Comparison of ENCODE assay signal across 1 cellular context in genomic region chr2:234978466-234979203, GRCh38.
TF ChIP-seq lines count a peak whose summit lies in the region.

No MANE protein-coding gene starts in this region.

TF ChIP-seq in HepG2, 621 proteins besides CTCF, POLR2A, EP300 and RAD21 (continued from another document and continues in another):
- TF ChIP-seq HNRNPL (IDR thresholded peaks at IDR 0.05; ENCODE audit: low read depth, low read length), result 0 out of 2 replicates have a peak, but pooled peaks have one; percentile 30
- TF ChIP-seq ZNF253 (CRISPR knock-in tag; IDR thresholded peaks at IDR 0.05; ENCODE audit: borderline replicate concordance), result no peak
- TF ChIP-seq, protein P1, sequence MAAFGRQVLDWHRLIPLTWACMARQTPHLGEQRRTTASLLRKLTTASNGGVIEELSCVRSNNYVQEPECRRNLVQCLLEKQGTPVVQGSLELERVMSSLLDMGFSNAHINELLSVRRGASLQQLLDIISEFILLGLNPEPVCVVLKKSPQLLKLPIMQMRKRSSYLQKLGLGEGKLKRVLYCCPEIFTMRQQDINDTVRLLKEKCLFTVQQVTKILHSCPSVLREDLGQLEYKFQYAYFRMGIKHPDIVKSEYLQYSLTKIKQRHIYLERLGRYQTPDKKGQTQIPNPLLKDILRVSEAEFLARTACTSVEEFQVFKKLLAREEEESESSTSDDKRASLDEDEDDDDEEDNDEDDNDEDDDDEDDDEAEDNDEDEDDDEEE (CRISPR knock-in tag; IDR thresholded peaks at IDR 0.05), result no peak
- no peak for TF ChIP-seq GLI4 (CRISPR knock-in tag; IDR thresholded peaks at IDR 0.05; ENCODE audit: borderline replicate concordance)
- TF ChIP-seq, protein P2, sequence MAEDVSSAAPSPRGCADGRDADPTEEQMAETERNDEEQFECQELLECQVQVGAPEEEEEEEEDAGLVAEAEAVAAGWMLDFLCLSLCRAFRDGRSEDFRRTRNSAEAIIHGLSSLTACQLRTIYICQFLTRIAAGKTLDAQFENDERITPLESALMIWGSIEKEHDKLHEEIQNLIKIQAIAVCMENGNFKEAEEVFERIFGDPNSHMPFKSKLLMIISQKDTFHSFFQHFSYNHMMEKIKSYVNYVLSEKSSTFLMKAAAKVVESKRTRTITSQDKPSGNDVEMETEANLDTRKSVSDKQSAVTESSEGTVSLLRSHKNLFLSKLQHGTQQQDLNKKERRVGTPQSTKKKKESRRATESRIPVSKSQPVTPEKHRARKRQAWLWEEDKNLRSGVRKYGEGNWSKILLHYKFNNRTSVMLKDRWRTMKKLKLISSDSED (CRISPR knock-in tag; IDR thresholded peaks at IDR 0.05), result no peak
- TF ChIP-seq SMAD3 (CRISPR knock-in tag; IDR thresholded peaks at IDR 0.05), result no peak
- TF ChIP-seq ZNF362 (CRISPR knock-in tag; IDR thresholded peaks at IDR 0.05; ENCODE audit: borderline replicate concordance), result no peak
- TF ChIP-seq ZNF280D (CRISPR knock-in tag; IDR thresholded peaks at IDR 0.05), result no peak
- TF ChIP-seq NFKB2 (CRISPR knock-in tag; IDR thresholded peaks at IDR 0.05; ENCODE audit: borderline replicate concordance), result no peak
- no peak for TF ChIP-seq BHLHE40 (IDR thresholded peaks at IDR 0.05; ENCODE audit: low read length)
- no peak for TF ChIP-seq ZNF276 (CRISPR knock-in tag; IDR thresholded peaks at IDR 0.05; ENCODE audit: low read depth)
- no peak for TF ChIP-seq KDM6A (CRISPR knock-in tag; IDR thresholded peaks at IDR 0.05; ENCODE audit: low read depth)
- TF ChIP-seq SALL1 (CRISPR knock-in tag; IDR thresholded peaks at IDR 0.05), result peak; percentile 56; the same call in 1 of the 2 replicates
- TF ChIP-seq SMYD3 (CRISPR knock-in tag; IDR thresholded peaks at IDR 0.05), result no peak
- TF ChIP-seq AFF4 (CRISPR knock-in tag; IDR thresholded peaks at IDR 0.05), result no peak
- TF ChIP-seq SSRP1 (CRISPR knock-in tag; IDR thresholded peaks at IDR 0.05), result peak; percentile 85
- no peak for TF ChIP-seq ZNF430 (CRISPR knock-in tag; IDR thresholded peaks at IDR 0.05)
- no peak for TF ChIP-seq IKZF4 (CRISPR knock-in tag; IDR thresholded peaks at IDR 0.05; ENCODE audit: borderline replicate concordance, low read depth, not compliant biosample characterization)
- no peak for TF ChIP-seq FOXK2 (IDR thresholded peaks at IDR 0.05)
- TF ChIP-seq SMARCC2 (IDR thresholded peaks at IDR 0.05), result no peak
- no peak for TF ChIP-seq ZNF296 (CRISPR knock-in tag; conservative IDR thresholded peaks at IDR 0.05)
- no peak for TF ChIP-seq ZNF792 (CRISPR knock-in tag; IDR thresholded peaks at IDR 0.05)
- TF ChIP-seq, protein P3, sequence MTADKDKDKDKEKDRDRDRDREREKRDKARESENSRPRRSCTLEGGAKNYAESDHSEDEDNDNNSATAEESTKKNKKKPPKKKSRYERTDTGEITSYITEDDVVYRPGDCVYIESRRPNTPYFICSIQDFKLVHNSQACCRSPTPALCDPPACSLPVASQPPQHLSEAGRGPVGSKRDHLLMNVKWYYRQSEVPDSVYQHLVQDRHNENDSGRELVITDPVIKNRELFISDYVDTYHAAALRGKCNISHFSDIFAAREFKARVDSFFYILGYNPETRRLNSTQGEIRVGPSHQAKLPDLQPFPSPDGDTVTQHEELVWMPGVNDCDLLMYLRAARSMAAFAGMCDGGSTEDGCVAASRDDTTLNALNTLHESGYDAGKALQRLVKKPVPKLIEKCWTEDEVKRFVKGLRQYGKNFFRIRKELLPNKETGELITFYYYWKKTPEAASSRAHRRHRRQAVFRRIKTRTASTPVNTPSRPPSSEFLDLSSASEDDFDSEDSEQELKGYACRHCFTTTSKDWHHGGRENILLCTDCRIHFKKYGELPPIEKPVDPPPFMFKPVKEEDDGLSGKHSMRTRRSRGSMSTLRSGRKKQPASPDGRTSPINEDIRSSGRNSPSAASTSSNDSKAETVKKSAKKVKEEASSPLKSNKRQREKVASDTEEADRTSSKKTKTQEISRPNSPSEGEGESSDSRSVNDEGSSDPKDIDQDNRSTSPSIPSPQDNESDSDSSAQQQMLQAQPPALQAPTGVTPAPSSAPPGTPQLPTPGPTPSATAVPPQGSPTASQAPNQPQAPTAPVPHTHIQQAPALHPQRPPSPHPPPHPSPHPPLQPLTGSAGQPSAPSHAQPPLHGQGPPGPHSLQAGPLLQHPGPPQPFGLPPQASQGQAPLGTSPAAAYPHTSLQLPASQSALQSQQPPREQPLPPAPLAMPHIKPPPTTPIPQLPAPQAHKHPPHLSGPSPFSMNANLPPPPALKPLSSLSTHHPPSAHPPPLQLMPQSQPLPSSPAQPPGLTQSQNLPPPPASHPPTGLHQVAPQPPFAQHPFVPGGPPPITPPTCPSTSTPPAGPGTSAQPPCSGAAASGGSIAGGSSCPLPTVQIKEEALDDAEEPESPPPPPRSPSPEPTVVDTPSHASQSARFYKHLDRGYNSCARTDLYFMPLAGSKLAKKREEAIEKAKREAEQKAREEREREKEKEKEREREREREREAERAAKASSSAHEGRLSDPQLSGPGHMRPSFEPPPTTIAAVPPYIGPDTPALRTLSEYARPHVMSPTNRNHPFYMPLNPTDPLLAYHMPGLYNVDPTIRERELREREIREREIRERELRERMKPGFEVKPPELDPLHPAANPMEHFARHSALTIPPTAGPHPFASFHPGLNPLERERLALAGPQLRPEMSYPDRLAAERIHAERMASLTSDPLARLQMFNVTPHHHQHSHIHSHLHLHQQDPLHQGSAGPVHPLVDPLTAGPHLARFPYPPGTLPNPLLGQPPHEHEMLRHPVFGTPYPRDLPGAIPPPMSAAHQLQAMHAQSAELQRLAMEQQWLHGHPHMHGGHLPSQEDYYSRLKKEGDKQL (CRISPR knock-in tag; IDR thresholded peaks at IDR 0.05; ENCODE audit: low read depth), result no peak
- peak; percentile 54; the same call in 1 of the 2 replicates for TF ChIP-seq KLF9 (CRISPR knock-in tag; IDR thresholded peaks at IDR 0.05; ENCODE audit: low read depth)
- peak; percentile 32; the same call in 1 of the 2 replicates for TF ChIP-seq RBFOX2 (IDR thresholded peaks at IDR 0.05; ENCODE audit: low read depth, low read length)
- TF ChIP-seq MED8 (CRISPR knock-in tag; IDR thresholded peaks at IDR 0.05; ENCODE audit: insufficient replicate concordance), result peak; percentile 80
- no peak for TF ChIP-seq TAF1 (CRISPR knock-in tag; IDR thresholded peaks at IDR 0.05)
- TF ChIP-seq BRCA1 (CRISPR knock-in tag; IDR thresholded peaks at IDR 0.05), result no peak
- TF ChIP-seq RORA (CRISPR knock-in tag; IDR thresholded peaks at IDR 0.05), result no peak
- TF ChIP-seq, protein P4, sequence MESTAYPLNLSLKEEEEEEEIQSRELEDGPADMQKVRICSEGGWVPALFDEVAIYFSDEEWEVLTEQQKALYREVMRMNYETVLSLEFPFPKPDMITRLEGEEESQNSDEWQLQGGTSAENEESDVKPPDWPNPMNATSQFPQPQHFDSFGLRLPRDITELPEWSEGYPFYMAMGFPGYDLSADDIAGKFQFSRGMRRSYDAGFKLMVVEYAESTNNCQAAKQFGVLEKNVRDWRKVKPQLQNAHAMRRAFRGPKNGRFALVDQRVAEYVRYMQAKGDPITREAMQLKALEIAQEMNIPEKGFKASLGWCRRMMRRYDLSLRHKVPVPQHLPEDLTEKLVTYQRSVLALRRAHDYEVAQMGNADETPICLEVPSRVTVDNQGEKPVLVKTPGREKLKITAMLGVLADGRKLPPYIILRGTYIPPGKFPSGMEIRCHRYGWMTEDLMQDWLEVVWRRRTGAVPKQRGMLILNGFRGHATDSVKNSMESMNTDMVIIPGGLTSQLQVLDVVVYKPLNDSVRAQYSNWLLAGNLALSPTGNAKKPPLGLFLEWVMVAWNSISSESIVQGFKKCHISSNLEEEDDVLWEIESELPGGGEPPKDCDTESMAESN (CRISPR knock-in tag; conservative IDR thresholded peaks at IDR 0.05), result no peak
- no peak for TF ChIP-seq ZNF446 (CRISPR knock-in tag; IDR thresholded peaks at IDR 0.05)
- no peak for TF ChIP-seq ZNF557 (CRISPR knock-in tag; IDR thresholded peaks at IDR 0.05)
- no peak for TF ChIP-seq RNF2 (conservative IDR thresholded peaks at IDR 0.05; ENCODE audit: low read depth)
- no peak for TF ChIP-seq KAT7 (CRISPR knock-in tag; IDR thresholded peaks at IDR 0.05; ENCODE audit: borderline replicate concordance)
- no peak for TF ChIP-seq BCL6 (CRISPR knock-in tag; IDR thresholded peaks at IDR 0.05)
- no peak for TF ChIP-seq ZNF143 (CRISPR knock-in tag; IDR thresholded peaks at IDR 0.05)
- TF ChIP-seq RBM39 (IDR thresholded peaks at IDR 0.05; ENCODE audit: low read depth, low read length, poor library complexity, severe bottlenecking), result no peak
- TF ChIP-seq, protein P5, sequence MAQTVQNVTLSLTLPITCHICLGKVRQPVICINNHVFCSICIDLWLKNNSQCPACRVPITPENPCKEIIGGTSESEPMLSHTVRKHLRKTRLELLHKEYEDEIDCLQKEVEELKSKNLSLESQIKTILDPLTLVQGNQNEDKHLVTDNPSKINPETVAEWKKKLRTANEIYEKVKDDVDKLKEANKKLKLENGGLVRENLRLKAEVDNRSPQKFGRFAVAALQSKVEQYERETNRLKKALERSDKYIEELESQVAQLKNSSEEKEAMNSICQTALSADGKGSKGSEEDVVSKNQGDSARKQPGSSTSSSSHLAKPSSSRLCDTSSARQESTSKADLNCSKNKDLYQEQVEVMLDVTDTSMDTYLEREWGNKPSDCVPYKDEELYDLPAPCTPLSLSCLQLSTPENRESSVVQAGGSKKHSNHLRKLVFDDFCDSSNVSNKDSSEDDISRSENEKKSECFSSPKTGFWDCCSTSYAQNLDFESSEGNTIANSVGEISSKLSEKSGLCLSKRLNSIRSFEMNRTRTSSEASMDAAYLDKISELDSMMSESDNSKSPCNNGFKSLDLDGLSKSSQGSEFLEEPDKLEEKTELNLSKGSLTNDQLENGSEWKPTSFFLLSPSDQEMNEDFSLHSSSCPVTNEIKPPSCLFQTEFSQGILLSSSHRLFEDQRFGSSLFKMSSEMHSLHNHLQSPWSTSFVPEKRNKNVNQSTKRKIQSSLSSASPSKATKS (CRISPR knock-in tag; IDR thresholded peaks at IDR 0.05), result no peak
- no peak for TF ChIP-seq NFE2L1 (CRISPR knock-in tag; IDR thresholded peaks at IDR 0.05; ENCODE audit: borderline replicate concordance)
- TF ChIP-seq PTBP1 (IDR thresholded peaks at IDR 0.05; ENCODE audit: low read depth, low read length, poor library complexity, severe bottlenecking), result no peak
- TF ChIP-seq TMF1 (CRISPR knock-in tag; IDR thresholded peaks at IDR 0.05; ENCODE audit: low read depth), result no peak
- TF ChIP-seq FOXJ3 (CRISPR knock-in tag; IDR thresholded peaks at IDR 0.05; ENCODE audit: borderline replicate concordance), result no peak
